ENCODE assay signal across 8 cellular contexts in the genomic region with DNA sequence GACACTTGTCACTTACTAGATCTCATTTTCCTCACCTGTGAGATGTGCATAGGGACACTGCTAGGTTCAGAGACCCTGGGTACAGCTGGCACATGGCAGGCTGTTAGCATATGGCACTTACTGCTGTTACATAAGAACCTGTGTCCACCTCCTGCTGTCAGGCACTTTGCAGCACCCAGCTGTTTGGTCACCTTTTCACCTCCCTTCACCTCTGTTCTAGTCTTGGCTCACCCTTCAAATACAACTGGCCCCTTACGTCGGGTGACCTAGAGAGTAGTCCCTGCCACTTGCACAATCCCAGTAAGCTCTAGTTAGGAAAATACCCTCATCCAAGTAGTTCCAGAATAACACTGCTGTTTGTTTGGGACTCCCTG.
A peak's percentile ranks its signal among the peaks of the same experiment; 100 is the strongest.
DNase-seq lines count a peak whose midpoint lies in the region; ATAC-seq and TF ChIP-seq lines count a peak whose summit lies in the region.

No MANE protein-coding gene starts in this region.

- DNase-seq in SK-N-SH (no peak), astrocyte of the cerebellum (ENCODE audit: low read depth) (no peak), lung (ENCODE audit: low spot score) (no peak), HK-2 (ENCODE audit: unreplicated experiment) (no peak), kidney tubule cell (ENCODE audit: low spot score) (no peak)

- WGBS in SK-N-SH (ENCODE audit: low lambda C conversion rate), result 90% methylated on average over 2 of the region's 2 CpGs
- 24 to 26% methylated on average over 2 of the region's 2 CpGs for WGBS in lung, 2 donors

- H3K36me3 ChIP-seq in SK-N-SH (replicated peaks in 1 of 2; ENCODE audit: control insufficient read depth in 1 of 2, insufficient read depth in 2 of 2, low read length in 1 of 2) (no peaks in the 10 kb centered on the region), lung (ENCODE audit: control insufficient read depth in 2 of 2, insufficient read depth in 2 of 2, low read length in 2 of 2) (no peaks in the 10 kb centered on the region)

- ATAC-seq in SK-N-SH treated with all-trans-retinoic acid at 6 μM for 48 hours (no peak), lung (ENCODE audit: insufficient read depth, low FRiP score) (no peak), GM18873 (IDR thresholded peaks at IDR 0.05; ENCODE audit: low FRiP score, unreplicated experiment) (no peak)

- H2AFZ ChIP-seq in SK-N-SH (ENCODE audit: low read depth), result peak overlapping the region; percentile 55

- POLR2A ChIA-PET in SK-N-SH (lab: Yijun Ruan, JAX), result no interaction called here

- TF ChIP-seq CTCF in SK-N-SH (IDR thresholded peaks at IDR 0.05), result no peak
- no peak for TF ChIP-seq CTCF in astrocyte of the cerebellum (IDR thresholded peaks at IDR 0.05; ENCODE audit: low read depth, low read length, missing control alignments)
- no peak for TF ChIP-seq CTCF in lung (IDR thresholded peaks at IDR 0.05; ENCODE audit: control extremely low read depth, extremely low read depth)

- no peak overlapping the region for H3K9ac ChIP-seq in SK-N-SH

- in situ Hi-C loops in astrocyte of the cerebellum (cut with HindIII; ENCODE audit: low sequenced_read_pairs), result no loop called here

- peaks cover 30% of the 10 kb centered on the region for H3F3A ChIP-seq in SK-N-SH (replicated peaks; ENCODE audit: insufficient read depth)

- H3K4me3 ChIP-seq in SK-N-SH (ENCODE audit: low read depth in 2 of 2, low read length in 1 of 2) (peak overlapping the region; percentile 35 to 49; a peak in 2 of 4 replicates), astrocyte of the cerebellum (ENCODE audit: low read depth, low read length) (peak overlapping the region; percentile 43), lung (no peak overlapping the region)

- no peaks in the 10 kb centered on the region for H3K9me3 ChIP-seq in SK-N-SH
- peaks cover 0 to 2% of the 10 kb centered on the region in 2 donors for H3K9me3 ChIP-seq in lung (ENCODE audit: control insufficient read depth in 2 of 2, insufficient read depth in 1 of 2, low read length in 1 of 2)

- H3K27ac ChIP-seq in SK-N-SH (ENCODE audit: low read depth in 2 of 2, low read length in 1 of 2) (peak overlapping the region; percentile 75 to 96; a peak in 3 of 4 replicates), lung (ENCODE audit: low read depth in 1 of 2, low read length in 1 of 2) (peak overlapping the region; percentile 40 to 49), temporal lobe (ENCODE audit: low read depth, low read length) (peak overlapping the region; percentile 1)

- no peaks in the 10 kb centered on the region for H3K9me2 ChIP-seq in SK-N-SH

- H3K27me3 ChIP-seq in SK-N-SH (ENCODE audit: insufficient read depth) (no peaks in the 10 kb centered on the region), lung (ENCODE audit: control insufficient read depth, insufficient read depth) (no peaks in the 10 kb centered on the region)

- no peaks in the 10 kb centered on the region for H4K20me1 ChIP-seq in SK-N-SH (ENCODE audit: insufficient read depth)

- peak overlapping the region; percentile 71 for H3K4me2 ChIP-seq in SK-N-SH

- H3K4me1 ChIP-seq in SK-N-SH (ENCODE audit: control insufficient read depth in 1 of 2, insufficient read depth in 2 of 2, low read depth in 1 of 2, low read length in 1 of 2), result peaks cover 31 to 79% of the 10 kb centered on the region in 2 experiments
- H3K4me1 ChIP-seq in lung (ENCODE audit: control insufficient read depth in 2 of 2, insufficient read depth in 2 of 2, low read length in 2 of 2), result peaks cover 3 to 18% of the 10 kb centered on the region in 2 donors

- no peaks in the 10 kb centered on the region for H3K79me2 ChIP-seq in SK-N-SH (ENCODE audit: insufficient read depth)

- no peak for TF ChIP-seq EP300 in SK-N-SH (IDR thresholded peaks at IDR 0.05; ENCODE audit: borderline replicate concordance in 1 of 2, low read depth in 1 of 2, low read length in 1 of 2)

- TF ChIP-seq RAD21 in SK-N-SH (IDR thresholded peaks at IDR 0.05; ENCODE audit: low read length), result no peak

- CTCF ChIA-PET in SK-N-SH (lab: Yijun Ruan, JAX), result interaction anchor here (0.9 to 1.9 kb wide), 26 partner anchors 9 to 619 kb away, joined by 3 to 11 read pairs (median 4); partner anchors contain the start of genes ABHD5 and ANO10

TF ChIP-seq in SK-N-SH, 30 proteins besides CTCF, POLR2A, EP300 and RAD21:
- TF ChIP-seq TEAD4 (IDR thresholded peaks at IDR 0.05; ENCODE audit: borderline replicate concordance, insufficient read depth) (0 out of 2 replicates have a peak, but pooled peaks have one; percentile 9), JUND (IDR thresholded peaks at IDR 0.05) (no peak)

TF ChIP-seq in SK-N-SH treated with all-trans-retinoic acid at 6 μM for 48 hours, 23 proteins besides CTCF, POLR2A, EP300 and RAD21:
- no peak for TF ChIP-seq TSHZ2 (CRISPR knock-in tag; IDR thresholded peaks at IDR 0.05)
- no peak for TF ChIP-seq ZC3H10 (CRISPR knock-in tag; IDR thresholded peaks at IDR 0.05)
- TF ChIP-seq ZNF565 (CRISPR knock-in tag; conservative IDR thresholded peaks at IDR 0.05; ENCODE audit: low read depth), result no peak
- TF ChIP-seq, protein P1, sequence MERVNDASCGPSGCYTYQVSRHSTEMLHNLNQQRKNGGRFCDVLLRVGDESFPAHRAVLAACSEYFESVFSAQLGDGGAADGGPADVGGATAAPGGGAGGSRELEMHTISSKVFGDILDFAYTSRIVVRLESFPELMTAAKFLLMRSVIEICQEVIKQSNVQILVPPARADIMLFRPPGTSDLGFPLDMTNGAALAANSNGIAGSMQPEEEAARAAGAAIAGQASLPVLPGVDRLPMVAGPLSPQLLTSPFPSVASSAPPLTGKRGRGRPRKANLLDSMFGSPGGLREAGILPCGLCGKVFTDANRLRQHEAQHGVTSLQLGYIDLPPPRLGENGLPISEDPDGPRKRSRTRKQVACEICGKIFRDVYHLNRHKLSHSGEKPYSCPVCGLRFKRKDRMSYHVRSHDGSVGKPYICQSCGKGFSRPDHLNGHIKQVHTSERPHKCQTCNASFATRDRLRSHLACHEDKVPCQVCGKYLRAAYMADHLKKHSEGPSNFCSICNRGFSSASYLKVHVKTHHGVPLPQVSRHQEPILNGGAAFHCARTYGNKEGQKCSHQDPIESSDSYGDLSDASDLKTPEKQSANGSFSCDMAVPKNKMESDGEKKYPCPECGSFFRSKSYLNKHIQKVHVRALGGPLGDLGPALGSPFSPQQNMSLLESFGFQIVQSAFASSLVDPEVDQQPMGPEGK (CRISPR knock-in tag; IDR thresholded peaks at IDR 0.05; ENCODE audit: borderline replicate concordance), result no peak

Comparison
In these comparisons a context has a peak if more than half of its experiments do, and no peak if none do; other contexts are left out.
1. H3K27ac ChIP-seq: peak in every context shown above with its lines; median percentile 86 in SK-N-SH; 44 in lung; 1 in temporal lobe.